Comparison of ENCODE assay signal across 8 cellular contexts in the genomic region with DNA sequence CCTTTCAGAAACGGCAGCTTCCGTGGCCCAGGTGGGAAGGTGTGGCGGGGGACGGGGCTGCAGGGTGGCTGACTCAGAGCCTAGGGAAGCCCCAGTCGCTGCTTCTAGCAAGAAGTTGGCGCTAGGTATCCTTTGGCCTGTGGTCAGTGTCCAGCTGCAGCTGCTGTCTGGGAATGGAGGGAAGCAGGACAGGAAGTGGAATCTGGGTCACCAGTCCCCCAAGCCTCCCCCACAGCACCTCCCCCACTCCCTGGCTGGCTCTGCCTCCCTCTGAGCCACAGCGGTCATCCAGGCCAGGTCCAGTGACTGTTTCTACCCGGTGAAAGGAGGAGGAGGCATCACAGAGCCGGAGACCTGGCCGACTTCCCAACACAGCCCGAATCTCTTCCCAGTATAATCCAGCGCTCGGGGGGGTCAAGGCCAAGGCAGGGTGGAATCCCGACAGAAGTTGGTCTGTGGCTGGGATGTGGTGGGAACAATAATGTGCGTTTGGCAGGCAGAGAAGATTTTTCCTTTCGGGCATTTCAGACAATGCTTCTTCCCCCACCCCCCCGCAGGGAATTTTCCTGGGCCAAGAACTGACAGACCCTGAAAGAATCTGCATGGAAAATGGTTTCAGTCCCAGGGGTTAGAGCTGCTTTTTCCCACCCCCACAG. TPM values are rescaled to one million over a fixed set of nuclear protein-coding genes. Genes with fewer than 3 reads are reported as not detected.
DNase-seq lines count a peak whose midpoint lies in the region; ATAC-seq and TF ChIP-seq lines count a peak whose summit lies in the region.

No MANE protein-coding gene starts in this region.

- no peaks in the 10 kb centered on the region for H3K9me3 Mint-ChIP-seq in WTC11

- no peaks in the 10 kb centered on the region for H3K27me3 ChIP-seq in stomach

- peaks cover 25 to 60% (median 37%) of the 10 kb centered on the region in 4 donors for H3K4me1 ChIP-seq in stomach

- TF ChIP-seq POLR2A in lower leg skin (IDR thresholded peaks at IDR 0.05) (no peak), stomach (IDR thresholded peaks at IDR 0.05) (no peak)

- ATAC-seq in WTC11, result no peak

- no peaks in the 10 kb centered on the region for H3K9me3 ChIP-seq in stomach

- no peaks in the 10 kb centered on the region for H3K36me3 Mint-ChIP-seq in WTC11

- no peak overlapping the region for H3K4me3 Mint-ChIP-seq in WTC11

- CTCF ChIA-PET in WTC11 (lab: Charles Lee), result interaction anchor here (0.8 to 2.4 kb wide), 6 partner anchors 11 to 56 kb away, joined by 3 to 7 read pairs (median 4); no protein-coding TSS in a partner anchor

- POLR2A ChIA-PET in WTC11 (lab: Charles Lee), result no interaction called here

- no peaks in the 10 kb centered on the region for H3K27me3 Mint-ChIP-seq in WTC11 (ENCODE audit: low read depth)

- WGBS in lower leg skin, 2 donors, result 18 to 24% methylated on average over 13 to 14 of the region's 17 CpGs
- 42 to 58% (median 55%) methylated on average over 12 to 17 of the region's 17 CpGs for WGBS in stomach, 5 donors

- peak; percentile 11 for TF ChIP-seq EP300 in stomach (IDR thresholded peaks at IDR 0.05)

- no peak overlapping the region for H3K27ac Mint-ChIP-seq in WTC11

- H3K4me3 ChIP-seq in lower leg skin (ENCODE audit: low read depth, poor library complexity, severe bottlenecking) (no peak overlapping the region), stomach (peak overlapping the region in 1 of 4 donors; percentile 6)

- no peaks in the 10 kb centered on the region for H3K36me3 ChIP-seq in stomach

- H3K27ac ChIP-seq in stomach, result peak overlapping the region in 4 of 5 donors; percentile 75 to 79 (median 78)

- H3K4me1 Mint-ChIP-seq in WTC11, result peaks cover 38% of the 10 kb centered on the region

- DNase-seq in HS-5 (ENCODE audit: low read depth), result peak; percentile 64
- peak; percentile 70 to 77 for DNase-seq in dermis microvascular lymphatic vessel endothelial cell (ENCODE audit: low read depth in 2 of 2)
- peak; percentile 69 to 95 for DNase-seq in lower leg skin (ENCODE audit: low spot score in 2 of 2)
- peak; percentile 45 for DNase-seq in stomach
- DNase-seq in WTC11 (ENCODE audit: low spot score), result no peak
- no peak for DNase-seq in NCI-H2081 treated with DMSO at 0.1 percent for 48 hours (lab: John Stamatoyannopoulos, UW)
- DNase-seq in activated CD4-positive, alpha-beta T cell treated with anti-CD3 and anti-CD28 coated beads, Interleukin-2, amount 50 U/mL, for 48 hours, result no peak
- DNase-seq in COLO668 (lab: John Stamatoyannopoulos, UW; ENCODE audit: unreplicated experiment), result no peak

- no peak for TF ChIP-seq CTCF in lower leg skin (IDR thresholded peaks at IDR 0.05)
- no peak for TF ChIP-seq CTCF in stomach (IDR thresholded peaks at IDR 0.05)
- TF ChIP-seq CTCF in WTC11 (IDR thresholded peaks at IDR 0.05), result no peak

- intact Hi-C loops in lower leg skin (cut with DNase I; ENCODE audit: low total_unique reads) (no loop called here), stomach (cut with DNase I; ENCODE audit: low total_unique reads) (no loop called here)

TF ChIP-seq in WTC11, 78 proteins besides CTCF, POLR2A, EP300 and RAD21 (continues in another document):
- no peak for TF ChIP-seq SOX15 (CRISPR knock-in tag; IDR thresholded peaks at IDR 0.05)
- no peak for TF ChIP-seq CREM (CRISPR knock-in tag; IDR thresholded peaks at IDR 0.05)
- no peak for TF ChIP-seq ZBTB21 (CRISPR knock-in tag; IDR thresholded peaks at IDR 0.05; ENCODE audit: borderline replicate concordance)
- no peak for TF ChIP-seq ZNF317 (CRISPR knock-in tag; IDR thresholded peaks at IDR 0.05; ENCODE audit: borderline replicate concordance, low read depth)
- TF ChIP-seq, protein P1, sequence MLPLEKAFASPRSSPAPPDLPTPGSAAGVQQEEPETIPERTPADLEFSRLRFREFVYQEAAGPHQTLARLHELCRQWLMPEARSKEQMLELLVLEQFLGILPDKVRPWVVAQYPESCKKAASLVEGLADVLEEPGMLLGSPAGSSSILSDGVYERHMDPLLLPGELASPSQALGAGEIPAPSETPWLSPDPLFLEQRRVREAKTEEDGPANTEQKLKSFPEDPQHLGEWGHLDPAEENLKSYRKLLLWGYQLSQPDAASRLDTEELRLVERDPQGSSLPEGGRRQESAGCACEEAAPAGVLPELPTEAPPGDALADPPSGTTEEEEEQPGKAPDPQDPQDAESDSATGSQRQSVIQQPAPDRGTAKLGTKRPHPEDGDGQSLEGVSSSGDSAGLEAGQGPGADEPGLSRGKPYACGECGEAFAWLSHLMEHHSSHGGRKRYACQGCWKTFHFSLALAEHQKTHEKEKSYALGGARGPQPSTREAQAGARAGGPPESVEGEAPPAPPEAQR (CRISPR knock-in tag; IDR thresholded peaks at IDR 0.05), result no peak
- TF ChIP-seq MYBL2 (CRISPR knock-in tag; IDR thresholded peaks at IDR 0.05), result no peak
- no peak for TF ChIP-seq ZNF232 (CRISPR knock-in tag; IDR thresholded peaks at IDR 0.05)
- TF ChIP-seq, protein P2, sequence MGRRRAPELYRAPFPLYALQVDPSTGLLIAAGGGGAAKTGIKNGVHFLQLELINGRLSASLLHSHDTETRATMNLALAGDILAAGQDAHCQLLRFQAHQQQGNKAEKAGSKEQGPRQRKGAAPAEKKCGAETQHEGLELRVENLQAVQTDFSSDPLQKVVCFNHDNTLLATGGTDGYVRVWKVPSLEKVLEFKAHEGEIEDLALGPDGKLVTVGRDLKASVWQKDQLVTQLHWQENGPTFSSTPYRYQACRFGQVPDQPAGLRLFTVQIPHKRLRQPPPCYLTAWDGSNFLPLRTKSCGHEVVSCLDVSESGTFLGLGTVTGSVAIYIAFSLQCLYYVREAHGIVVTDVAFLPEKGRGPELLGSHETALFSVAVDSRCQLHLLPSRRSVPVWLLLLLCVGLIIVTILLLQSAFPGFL (CRISPR knock-in tag; IDR thresholded peaks at IDR 0.05; ENCODE audit: borderline replicate concordance), result no peak
- no peak for TF ChIP-seq ZNF219 (CRISPR knock-in tag; IDR thresholded peaks at IDR 0.05; ENCODE audit: borderline replicate concordance)
- TF ChIP-seq ZNF138 (CRISPR knock-in tag; conservative IDR thresholded peaks at IDR 0.05), result no peak
- no peak for TF ChIP-seq GRHL2 (CRISPR knock-in tag; IDR thresholded peaks at IDR 0.05; ENCODE audit: insufficient replicate concordance, severe bottlenecking)
- TF ChIP-seq, protein P3, sequence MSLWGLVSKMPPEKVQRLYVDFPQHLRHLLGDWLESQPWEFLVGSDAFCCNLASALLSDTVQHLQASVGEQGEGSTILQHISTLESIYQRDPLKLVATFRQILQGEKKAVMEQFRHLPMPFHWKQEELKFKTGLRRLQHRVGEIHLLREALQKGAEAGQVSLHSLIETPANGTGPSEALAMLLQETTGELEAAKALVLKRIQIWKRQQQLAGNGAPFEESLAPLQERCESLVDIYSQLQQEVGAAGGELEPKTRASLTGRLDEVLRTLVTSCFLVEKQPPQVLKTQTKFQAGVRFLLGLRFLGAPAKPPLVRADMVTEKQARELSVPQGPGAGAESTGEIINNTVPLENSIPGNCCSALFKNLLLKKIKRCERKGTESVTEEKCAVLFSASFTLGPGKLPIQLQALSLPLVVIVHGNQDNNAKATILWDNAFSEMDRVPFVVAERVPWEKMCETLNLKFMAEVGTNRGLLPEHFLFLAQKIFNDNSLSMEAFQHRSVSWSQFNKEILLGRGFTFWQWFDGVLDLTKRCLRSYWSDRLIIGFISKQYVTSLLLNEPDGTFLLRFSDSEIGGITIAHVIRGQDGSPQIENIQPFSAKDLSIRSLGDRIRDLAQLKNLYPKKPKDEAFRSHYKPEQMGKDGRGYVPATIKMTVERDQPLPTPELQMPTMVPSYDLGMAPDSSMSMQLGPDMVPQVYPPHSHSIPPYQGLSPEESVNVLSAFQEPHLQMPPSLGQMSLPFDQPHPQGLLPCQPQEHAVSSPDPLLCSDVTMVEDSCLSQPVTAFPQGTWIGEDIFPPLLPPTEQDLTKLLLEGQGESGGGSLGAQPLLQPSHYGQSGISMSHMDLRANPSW (CRISPR knock-in tag; conservative IDR thresholded peaks at IDR 0.05; ENCODE audit: low read depth), result no peak
- TF ChIP-seq EMX1 (CRISPR knock-in tag; IDR thresholded peaks at IDR 0.05), result no peak
- TF ChIP-seq, protein P4, sequence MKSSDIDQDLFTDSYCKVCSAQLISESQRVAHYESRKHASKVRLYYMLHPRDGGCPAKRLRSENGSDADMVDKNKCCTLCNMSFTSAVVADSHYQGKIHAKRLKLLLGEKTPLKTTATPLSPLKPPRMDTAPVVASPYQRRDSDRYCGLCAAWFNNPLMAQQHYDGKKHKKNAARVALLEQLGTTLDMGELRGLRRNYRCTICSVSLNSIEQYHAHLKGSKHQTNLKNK (CRISPR knock-in tag; IDR thresholded peaks at IDR 0.05), result no peak
- TF ChIP-seq, protein P5, sequence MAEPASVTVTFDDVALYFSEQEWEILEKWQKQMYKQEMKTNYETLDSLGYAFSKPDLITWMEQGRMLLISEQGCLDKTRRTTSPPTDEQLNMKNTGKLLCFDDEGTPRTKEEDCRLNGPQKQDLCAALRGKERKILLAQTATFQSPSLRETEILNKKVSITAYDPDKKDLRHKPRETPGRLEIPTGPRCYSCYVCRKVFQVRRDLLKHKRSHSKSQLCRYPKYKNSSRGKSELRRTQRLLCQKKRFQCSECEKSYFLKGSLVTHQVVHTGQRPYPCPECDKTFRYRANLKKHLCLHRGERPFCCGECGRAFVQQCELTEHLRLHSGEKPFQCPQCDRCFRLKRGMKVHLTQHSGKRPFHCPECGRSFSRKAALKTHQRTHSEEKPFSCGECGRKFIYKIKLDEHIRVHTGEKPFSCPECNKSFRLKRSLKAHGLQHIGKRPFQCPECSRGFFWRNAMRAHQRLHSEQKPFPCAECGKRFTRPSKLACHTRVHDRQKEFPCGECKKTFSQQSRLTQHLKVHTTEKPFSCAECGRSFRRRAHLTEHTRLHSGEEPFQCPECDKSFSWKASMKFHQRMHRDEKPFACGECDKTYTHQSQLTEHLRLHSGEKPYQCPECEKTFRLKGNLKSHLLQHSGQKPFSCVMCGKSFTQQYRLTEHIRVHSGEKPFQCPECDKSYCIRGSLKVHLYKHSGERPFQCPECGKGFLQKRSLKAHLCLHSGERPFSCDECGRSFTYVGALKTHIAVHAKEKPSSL (CRISPR knock-in tag; conservative IDR thresholded peaks at IDR 0.05), result no peak

RNA-seq across cellular contexts. Expression of a gene that starts 45.1 kb away (rescaled TPM):
- total RNA-seq in dermis microvascular lymphatic vessel endothelial cell, result 3.6 and 13.0 TPM in 2 replicates
- 100 to 1,000 TPM in 1 of 4 donors, 10 to 100 TPM in 3; 42.5 to 101 (median 60.2) TPM for total RNA-seq in lower leg skin
- 100 to 1,000 TPM in 1 of 5 donors, 10 to 100 TPM in 4; 32.1 to 273 (median 55.4) TPM for total RNA-seq in stomach
- 100 to 1,000 TPM in 2 of 3 donors, 10 to 100 TPM in 1; 77.2 to 140 (median 131) TPM for polyA plus RNA-seq in stomach
- total RNA-seq in WTC11 (2021), result 2.9 to 3.2 TPM (median 2.9 TPM) in 3 replicates

Comparison
In these comparisons a context has a peak if more than half of its experiments do, and no peak if none do; other contexts are left out.
1. DNase-seq: peak in HS-5 (single experiment), dermis microvascular lymphatic vessel endothelial cell (2 of 2), lower leg skin (2 of 2) and stomach (single experiment); none in WTC11 (single experiment), NCI-H2081 treated with DMSO at 0.1 percent for 48 hours (single experiment), activated CD4-positive, alpha-beta T cell treated with anti-CD3 and anti-CD28 coated beads, Interleukin-2, amount 50 U/mL, for 48 hours (0 of 2) and COLO668 (single experiment).